ENCODE assay signal across 8 cellular contexts in the genomic region with DNA sequence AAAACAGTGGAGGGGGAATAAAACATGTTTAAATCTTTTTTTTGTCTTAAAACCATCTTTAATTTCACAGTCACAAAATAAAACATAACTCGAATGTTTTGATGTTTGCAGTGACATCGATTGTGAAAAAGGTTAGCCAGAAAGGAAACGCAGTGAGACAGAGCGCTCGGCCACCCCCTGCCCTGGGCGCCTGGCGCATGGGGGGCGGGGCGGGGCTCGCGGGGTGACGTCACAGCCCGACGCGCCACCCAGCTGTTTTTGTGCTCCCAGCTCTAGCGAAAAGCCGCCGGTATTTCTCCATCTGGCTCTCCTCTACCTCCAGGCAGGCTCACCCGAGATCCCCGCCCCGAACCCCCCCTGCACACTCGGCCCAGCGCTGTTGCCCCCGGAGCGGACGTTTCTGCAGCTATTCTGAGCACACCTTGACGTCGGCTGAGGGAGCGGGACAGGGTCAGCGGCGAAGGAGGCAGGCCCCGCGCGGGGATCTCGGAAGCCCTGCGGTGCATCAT. TPM values are rescaled to one million over a fixed set of nuclear protein-coding genes. Genes with fewer than 3 reads are reported as not detected.
DNase-seq lines count a peak whose midpoint lies in the region; ATAC-seq and TF ChIP-seq lines count a peak whose summit lies in the region.

A gene (plus strand): TSS at position 255 of the 509 bp plus-strand sequence. CDS start 253 bp downstream, at position 508.

- H3K9me3 ChIP-seq in HCT116 (ENCODE audit: control insufficient read depth in 1 of 2, insufficient read depth in 1 of 2, low read depth in 1 of 2, low read length in 2 of 2), result no peaks in the 10 kb centered on the region
- no peaks in the 10 kb centered on the region for H3K9me3 ChIP-seq in mammary epithelial cell (replicated peaks; ENCODE audit: insufficient read depth, low read length)

- no peaks in the 10 kb centered on the region for H3K9me3 Mint-ChIP-seq in WTC11

- peaks cover 0 to under 1% of the 10 kb centered on the region in 2 experiments; a peak in 1 of 4 replicates for H3K36me3 ChIP-seq in HCT116 (ENCODE audit: control insufficient read depth in 1 of 2, insufficient read depth in 2 of 2, low read length in 2 of 2)
- no peaks in the 10 kb centered on the region for H3K36me3 ChIP-seq in mammary epithelial cell (ENCODE audit: insufficient read depth, low read length)

- H3K4me1 ChIP-seq in HCT116 (ENCODE audit: control insufficient read depth in 1 of 2, insufficient read depth in 2 of 2, low read length in 2 of 2) (peaks cover 22 to 44% of the 10 kb centered on the region in 2 experiments; a peak in 3 of 4 replicates), mammary epithelial cell (ENCODE audit: insufficient read depth, low read length) (peaks cover 19% of the 10 kb centered on the region)

- TF ChIP-seq RAD21 in HCT116 (IDR thresholded peaks at IDR 0.05; ENCODE audit: low read depth), result no peak

- RAD21 ChIA-PET in HCT116 (lab: Charles Lee; ENCODE audit: low non-redundant PET in 1 of 2, low total read pairs in 2 of 2, uncharacterized antibody in 2 of 2, unreplicated experiment in 2 of 2), result no interaction called here

- peak within 1 kb of the TSS; percentile 92 for H3K4me3 Mint-ChIP-seq in WTC11

- H3K27ac ChIP-seq in HCT116 (ENCODE audit: low read depth, low read length) (peak within 1 kb of the TSS; percentile 79), mammary epithelial cell (ENCODE audit: insufficient read depth, low read depth, low read length) (peak within 1 kb of the TSS; percentile 99), skin epidermis (peak within 1 kb of the TSS; percentile 73 to 96 (median 93))

- H3K9me2 ChIP-seq in HCT116 (ENCODE audit: insufficient read depth), result no peaks in the 10 kb centered on the region

- WGBS in mammary epithelial cell (ENCODE audit: low coverage, missing lambda C conversion rate), result no CpG with 5 or more reads among the region's 36 CpGs

- H3K27me3 ChIP-seq in HCT116 (ENCODE audit: insufficient read depth, low read length), result no peaks in the 10 kb centered on the region
- H3K27me3 ChIP-seq in mammary epithelial cell (ENCODE audit: insufficient read depth, low read length), result no peaks in the 10 kb centered on the region

- H3K36me3 Mint-ChIP-seq in WTC11, result 0 out of 2 replicates have a peak, but pooled peaks cover 2% of the 10 kb centered on the region

- H3K4me2 ChIP-seq in HCT116 (ENCODE audit: low read length) (peak within 1 kb of the TSS; percentile 81), mammary epithelial cell (ENCODE audit: insufficient read depth, low read depth, low read length) (peak within 1 kb of the TSS; percentile 90)

- intact Hi-C loops in HCT116 (cut with micrococcal nuclease), result loop anchor here (1.0 to 2.0 kb wide), 3 partner anchors 401 to 537 kb away; a partner anchor contains a TSS
- intact Hi-C loops in mammary epithelial cell (cut with micrococcal nuclease), result loop anchor here (1.0 kb wide), 2 partner anchors 36 to 510 kb away; no protein-coding TSS in a partner anchor

- H3K4me3 ChIP-seq in HCT116 (replicated peaks in 1 of 2; ENCODE audit: low read depth in 1 of 2, low read length in 2 of 2), result peak within 1 kb of the TSS; percentile 84 to 89
- H3K4me3 ChIP-seq in mammary epithelial cell (replicated peaks in 1 of 3; ENCODE audit: insufficient read depth in 1 of 3, low read depth in 2 of 3, low read length in 3 of 3), result peak within 1 kb of the TSS; percentile 67 to 99 (median 70)
- peak within 1 kb of the TSS; percentile 51 to 90 (median 71) for H3K4me3 ChIP-seq in skin epidermis

- DNase-seq in EL (peak; percentile 82), HCT116 (ENCODE audit: low read depth, low spot score) (peak; percentile 39), NCI-H146 (lab: John Stamatoyannopoulos, UW) (peak; percentile 86), WTC11 (ENCODE audit: low spot score) (peak; percentile 70), mammary epithelial cell (peak; percentile 76), iPS-NIHi7 (ENCODE audit: extremely low spot score) (peak; percentile 80)

- dilution Hi-C loops in mammary epithelial cell (cut with HindIII; ENCODE audit: low sequenced_read_pairs), result no loop called here

- H2AFZ ChIP-seq in HCT116 (ENCODE audit: low read depth, low read length, poor library complexity, severe bottlenecking) (peak within 1 kb of the TSS; percentile 29), mammary epithelial cell (ENCODE audit: low read depth, low read length) (peak within 1 kb of the TSS; percentile 85)

- TF ChIP-seq CTCF in HCT116 (IDR thresholded peaks at IDR 0.05 in 2 of 3, conservative IDR thresholded peaks at IDR 0.05 in 1 of 3; ENCODE audit: borderline replicate concordance in 1 of 3, insufficient read depth in 1 of 3, low read depth in 2 of 3, low read length in 2 of 3), result no peak
- no peak for TF ChIP-seq CTCF in WTC11 (IDR thresholded peaks at IDR 0.05)
- TF ChIP-seq CTCF in mammary epithelial cell (conservative IDR thresholded peaks at IDR 0.05 in 1 of 2, IDR thresholded peaks at IDR 0.05 in 1 of 2; ENCODE audit: extremely low read depth in 1 of 2, insufficient read depth in 1 of 2, low read depth in 1 of 2, low read length in 2 of 2), result no peak

- H3K9ac ChIP-seq in HCT116 (ENCODE audit: low read length), result peak within 1 kb of the TSS; percentile 93
- peak within 1 kb of the TSS; percentile 99 for H3K9ac ChIP-seq in mammary epithelial cell (ENCODE audit: insufficient read depth, low read length)

- POLR2A ChIA-PET in HCT116 (lab: Charles Lee), result interaction anchor here (0.8 kb wide), 1 partner anchor 53 kb away, joined by 3 read pairs; no protein-coding TSS in a partner anchor
- POLR2A ChIA-PET in WTC11 (lab: Charles Lee), result interaction anchor here (1.4 kb wide), 4 partner anchors 18 to 959 kb away, joined by 3 to 12 read pairs (median 3); a partner anchor contains a TSS

- H3K27me3 Mint-ChIP-seq in WTC11 (ENCODE audit: low read depth), result no peaks in the 10 kb centered on the region; the same call in 1 of the 2 replicates

- in situ Hi-C loops in mammary epithelial cell (cut with MboI; ENCODE audit: low sequenced_read_pairs in 2 of 2), result no loop called here

- H3K27ac Mint-ChIP-seq in WTC11, result peak within 1 kb of the TSS; percentile 99

- BruUV-seq in HCT116 (replicated peaks; lab: Mats Ljungman, UMichigan) (no TSS peak), mammary epithelial cell (replicated peaks; lab: Mats Ljungman, UMichigan) (no TSS peak)

- peaks cover 15% of the 10 kb centered on the region for H3K79me2 ChIP-seq in HCT116 (ENCODE audit: insufficient read depth, low read length)
- no peaks in the 10 kb centered on the region for H3K79me2 ChIP-seq in mammary epithelial cell (ENCODE audit: insufficient read depth, low read length)

- ATAC-seq in HCT116, result peak; percentile 71
- ATAC-seq in WTC11, result peak; percentile 60
- ATAC-seq in HG03108 (IDR thresholded peaks at IDR 0.05; ENCODE audit: unreplicated experiment), result no peak

- no peak for TF ChIP-seq POLR2A in HCT116 (IDR thresholded peaks at IDR 0.05; ENCODE audit: borderline replicate concordance, extremely low read depth, insufficient read depth, insufficient read length)

- H3K4me1 Mint-ChIP-seq in WTC11, result peaks cover 26% of the 10 kb centered on the region

- H4K20me1 ChIP-seq in HCT116 (ENCODE audit: insufficient read depth) (no peaks in the 10 kb centered on the region), mammary epithelial cell (ENCODE audit: insufficient read depth, low read length) (no peaks in the 10 kb centered on the region)

- CTCF ChIA-PET in HCT116 (lab: Charles Lee) (interaction anchor here (1.1 to 1.6 kb wide), 2 partner anchors 23 to 60 kb away, joined by 3 to 7 read pairs; no protein-coding TSS in a partner anchor), WTC11 (lab: Charles Lee) (interaction anchor here (0.6 kb wide), 1 partner anchor 67 kb away, joined by 4 read pairs; no protein-coding TSS in a partner anchor), mammary epithelial cell (lab: Charles Lee; ENCODE audit: low non-redundant PET) (interaction anchor here (0.7 kb wide), 1 partner anchor 21 kb away, joined by 5 read pairs; no protein-coding TSS in a partner anchor)

TF ChIP-seq in HCT116, 20 proteins besides CTCF, POLR2A, EP300 and RAD21 (continues in another document):
- no peak; the same call in 1 of the 2 replicates for TF ChIP-seq FOSL1 (IDR thresholded peaks at IDR 0.05; ENCODE audit: low read depth)
- peak; percentile 38 for TF ChIP-seq EGR1 (IDR thresholded peaks at IDR 0.05; ENCODE audit: low read depth)

TF ChIP-seq in WTC11, 78 proteins besides CTCF, POLR2A, EP300 and RAD21 (continues in another document):
- TF ChIP-seq, protein P1, sequence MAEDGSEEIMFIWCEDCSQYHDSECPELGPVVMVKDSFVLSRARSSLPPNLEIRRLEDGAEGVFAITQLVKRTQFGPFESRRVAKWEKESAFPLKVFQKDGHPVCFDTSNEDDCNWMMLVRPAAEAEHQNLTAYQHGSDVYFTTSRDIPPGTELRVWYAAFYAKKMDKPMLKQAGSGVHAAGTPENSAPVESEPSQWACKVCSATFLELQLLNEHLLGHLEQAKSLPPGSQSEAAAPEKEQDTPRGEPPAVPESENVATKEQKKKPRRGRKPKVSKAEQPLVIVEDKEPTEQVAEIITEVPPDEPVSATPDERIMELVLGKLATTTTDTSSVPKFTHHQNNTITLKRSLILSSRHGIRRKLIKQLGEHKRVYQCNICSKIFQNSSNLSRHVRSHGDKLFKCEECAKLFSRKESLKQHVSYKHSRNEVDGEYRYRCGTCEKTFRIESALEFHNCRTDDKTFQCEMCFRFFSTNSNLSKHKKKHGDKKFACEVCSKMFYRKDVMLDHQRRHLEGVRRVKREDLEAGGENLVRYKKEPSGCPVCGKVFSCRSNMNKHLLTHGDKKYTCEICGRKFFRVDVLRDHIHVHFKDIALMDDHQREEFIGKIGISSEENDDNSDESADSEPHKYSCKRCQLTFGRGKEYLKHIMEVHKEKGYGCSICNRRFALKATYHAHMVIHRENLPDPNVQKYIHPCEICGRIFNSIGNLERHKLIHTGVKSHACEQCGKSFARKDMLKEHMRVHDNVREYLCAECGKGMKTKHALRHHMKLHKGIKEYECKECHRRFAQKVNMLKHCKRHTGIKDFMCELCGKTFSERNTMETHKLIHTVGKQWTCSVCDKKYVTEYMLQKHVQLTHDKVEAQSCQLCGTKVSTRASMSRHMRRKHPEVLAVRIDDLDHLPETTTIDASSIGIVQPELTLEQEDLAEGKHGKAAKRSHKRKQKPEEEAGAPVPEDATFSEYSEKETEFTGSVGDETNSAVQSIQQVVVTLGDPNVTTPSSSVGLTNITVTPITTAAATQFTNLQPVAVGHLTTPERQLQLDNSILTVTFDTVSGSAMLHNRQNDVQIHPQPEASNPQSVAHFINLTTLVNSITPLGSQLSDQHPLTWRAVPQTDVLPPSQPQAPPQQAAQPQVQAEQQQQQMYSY (CRISPR knock-in tag; IDR thresholded peaks at IDR 0.05), result peak; percentile 3; the same call in 1 of the 2 replicates
- no peak for TF ChIP-seq NFATC4 (CRISPR knock-in tag; IDR thresholded peaks at IDR 0.05)
- TF ChIP-seq ZNF138 (CRISPR knock-in tag; conservative IDR thresholded peaks at IDR 0.05), result no peak
- TF ChIP-seq NR3C1 (CRISPR knock-in tag; conservative IDR thresholded peaks at IDR 0.05; ENCODE audit: low read depth), result no peak
- no peak for TF ChIP-seq ZNF317 (CRISPR knock-in tag; IDR thresholded peaks at IDR 0.05; ENCODE audit: borderline replicate concordance, low read depth)

RNA-seq across cellular contexts. Expression of the gene that starts here (rescaled TPM):
- total RNA-seq in HCT116 (2021; ENCODE audit: unreplicated experiment), result 35.5 TPM
- 34.9 and 47.2 TPM in 2 replicates for polyA plus RNA-seq in HCT116 (2012)
- total RNA-seq in WTC11 (2021), result 85.2 to 90.3 TPM (median 87.8 TPM) in 3 replicates
- 10 to 100 TPM; 18.6 to 55.0 TPM for total RNA-seq in mammary epithelial cell
- 10.1 TPM for polyA plus RNA-seq in mammary epithelial cell
- 0.88 TPM for polyA minus RNA-seq in mammary epithelial cell
